10 cellular contexts compared by ENCODE assay signal in the genomic region with DNA sequence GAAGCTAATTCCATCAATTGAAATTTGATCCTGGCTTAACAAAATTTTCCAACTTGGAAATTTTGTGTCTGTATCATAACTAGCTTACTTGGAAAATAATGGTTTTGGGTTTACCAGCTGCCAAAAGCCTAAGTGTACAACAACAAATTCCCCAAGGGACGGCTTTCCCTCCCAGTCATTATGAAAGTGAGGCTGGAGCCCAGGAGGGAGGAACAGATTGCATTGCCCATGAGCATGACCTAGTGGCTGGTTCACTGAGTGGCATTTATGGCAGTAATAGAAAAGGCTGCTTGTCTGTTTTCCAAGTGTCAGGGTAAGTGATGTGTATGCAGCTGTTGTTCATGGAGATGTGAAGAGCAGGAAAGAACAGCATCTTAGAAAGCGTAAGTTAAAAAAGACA.
DNase-seq lines count a peak whose midpoint lies in the region; ATAC-seq and TF ChIP-seq lines count a peak whose summit lies in the region.
"Had no signal": no experiment of that assay in that cellular context is flagged by ENCODE, and none has a peak within 500 bp of the region (broad histone marks: within the 10 kb centered on the region; RNA-seq: fewer than 3 reads in every experiment).

No MANE protein-coding gene starts in this region.

- WGBS in hepatocyte (ENCODE audit: low lambda C conversion rate, missing lambda C conversion rate): 73% methylated on average over 2 of the region's 2 CpGs

- H3K4me1 ChIP-seq in BLaER1: peaks cover 28% of the 10 kb centered on the region
- no peaks in the 10 kb centered on the region for H3K4me1 ChIP-seq in hepatocyte (ENCODE audit: insufficient read depth)

- no peak overlapping the region for H3K27ac Mint-ChIP-seq in activated CD8-positive, alpha-beta T cell treated with anti-CD3 and anti-CD28 coated beads for 36 hours

- intact Hi-C loops in activated CD8-positive, alpha-beta T cell treated with anti-CD3 and anti-CD28 coated beads for 36 hours (cut with micrococcal nuclease): no loop called here
- intact Hi-C loops in left ventricle myocardium superior (cut with micrococcal nuclease): no loop called here

- H3K27ac ChIP-seq in BLaER1 (peak overlapping the region; percentile 69; the same call in 1 of the 2 replicates), hepatocyte (no peak overlapping the region)

- H3K9me3 Mint-ChIP-seq in activated CD8-positive, alpha-beta T cell treated with anti-CD3 and anti-CD28 coated beads for 36 hours: no peaks in the 10 kb centered on the region

- ATAC-seq in GM21576 (IDR thresholded peaks at IDR 0.05; ENCODE audit: unreplicated experiment) (peak; percentile 60), GM21528 (IDR thresholded peaks at IDR 0.05; ENCODE audit: low FRiP score, unreplicated experiment) (no peak), left ventricle myocardium superior (no peak)
- no peak for ATAC-seq in activated CD8-positive, alpha-beta T cell treated with anti-CD3 and anti-CD28 coated beads for 36 hours

- H3K27me3 ChIP-seq in BLaER1 (no peaks in the 10 kb centered on the region), hepatocyte (no peaks in the 10 kb centered on the region)

- TF ChIP-seq CTCF in hepatocyte (IDR thresholded peaks at IDR 0.05; ENCODE audit: poor library complexity): peak; percentile 8
- no peak for TF ChIP-seq CTCF in activated CD8-positive, alpha-beta T cell treated with anti-CD3 and anti-CD28 coated beads for 36 hours (IDR thresholded peaks at IDR 0.05)

- no peak overlapping the region for H3K9ac ChIP-seq in BLaER1

- peak; percentile 76 for DNase-seq in NCI-H82 treated with DMSO at 0.1 percent for 48 hours (lab: John Stamatoyannopoulos, UW; ENCODE audit: unreplicated experiment)
- peak; percentile 15 for DNase-seq in hepatocyte (ENCODE audit: low spot score)
- DNase-seq in stimulated activated naive CD4-positive, alpha-beta T cell treated with Interleukin-2 at 50 U/mL for 16 hours (lab: John Stamatoyannopoulos, UW): no peak
- DNase-seq in activated CD8-positive, alpha-beta T cell treated with anti-CD3 and anti-CD28 coated beads for 36 hours: no peak
- DNase-seq in left ventricle myocardium superior: no peak
- DNase-seq: RPMI8226; stimulated activated CD4-positive, alpha-beta T cell treated with anti-CD3 and anti-CD28 coated beads, Interleukin-4, amount 100 ng/mL, for 4 hours had no signal

- CTCF ChIA-PET in activated CD8-positive, alpha-beta T cell treated with anti-CD3 and anti-CD28 coated beads for 36 hours (lab: Charles Lee): no interaction called here

- H3K9me3 ChIP-seq in BLaER1 (no peaks in the 10 kb centered on the region), hepatocyte (ENCODE audit: low read depth) (no peaks in the 10 kb centered on the region)

- H3K9me2 ChIP-seq in hepatocyte (replicated peaks; ENCODE audit: insufficient read depth): no peaks in the 10 kb centered on the region

- no peaks in the 10 kb centered on the region for H4K20me1 ChIP-seq in BLaER1
- H4K20me1 ChIP-seq in hepatocyte (ENCODE audit: insufficient read depth, poor library complexity, severe bottlenecking): no peaks in the 10 kb centered on the region

- H3K4me1 Mint-ChIP-seq in activated CD8-positive, alpha-beta T cell treated with anti-CD3 and anti-CD28 coated beads for 36 hours (ENCODE audit: low read depth): no peaks in the 10 kb centered on the region

- no peaks in the 10 kb centered on the region for H3K79me2 ChIP-seq in hepatocyte

- no peak overlapping the region for H3K4me3 ChIP-seq in BLaER1
- H3K4me3 ChIP-seq in hepatocyte: no peak overlapping the region

- POLR2A ChIA-PET in activated CD8-positive, alpha-beta T cell treated with anti-CD3 and anti-CD28 coated beads for 36 hours (lab: Charles Lee): no interaction called here

- H3K36me3 Mint-ChIP-seq in activated CD8-positive, alpha-beta T cell treated with anti-CD3 and anti-CD28 coated beads for 36 hours (ENCODE audit: low read depth): no peaks in the 10 kb centered on the region

- H3K36me3 ChIP-seq in BLaER1 (no peaks in the 10 kb centered on the region), hepatocyte (replicated peaks; ENCODE audit: insufficient read depth, low read depth) (no peaks in the 10 kb centered on the region)

- peak overlapping the region; percentile 91 for H3K4me2 ChIP-seq in BLaER1
- H3K4me2 ChIP-seq in hepatocyte: no peak overlapping the region

- no peak overlapping the region for H2AFZ ChIP-seq in hepatocyte

- H3K4me3 Mint-ChIP-seq in activated CD8-positive, alpha-beta T cell treated with anti-CD3 and anti-CD28 coated beads for 36 hours: no peak overlapping the region

- peaks cover 2% of the 10 kb centered on the region for H3K27me3 Mint-ChIP-seq in activated CD8-positive, alpha-beta T cell treated with anti-CD3 and anti-CD28 coated beads for 36 hours

Comparison
In these comparisons a context has a peak if more than half of its experiments do, and no peak if none do; other contexts are left out.
1. DNase-seq: peak in NCI-H82 treated with DMSO at 0.1 percent for 48 hours (single experiment) and hepatocyte (single experiment); none in stimulated activated naive CD4-positive, alpha-beta T cell treated with Interleukin-2 at 50 U/mL for 16 hours (single experiment), activated CD8-positive, alpha-beta T cell treated with anti-CD3 and anti-CD28 coated beads for 36 hours (single experiment) and left ventricle myocardium superior (single experiment).